1 cellular context compared by ENCODE assay signal in the genomic region with DNA sequence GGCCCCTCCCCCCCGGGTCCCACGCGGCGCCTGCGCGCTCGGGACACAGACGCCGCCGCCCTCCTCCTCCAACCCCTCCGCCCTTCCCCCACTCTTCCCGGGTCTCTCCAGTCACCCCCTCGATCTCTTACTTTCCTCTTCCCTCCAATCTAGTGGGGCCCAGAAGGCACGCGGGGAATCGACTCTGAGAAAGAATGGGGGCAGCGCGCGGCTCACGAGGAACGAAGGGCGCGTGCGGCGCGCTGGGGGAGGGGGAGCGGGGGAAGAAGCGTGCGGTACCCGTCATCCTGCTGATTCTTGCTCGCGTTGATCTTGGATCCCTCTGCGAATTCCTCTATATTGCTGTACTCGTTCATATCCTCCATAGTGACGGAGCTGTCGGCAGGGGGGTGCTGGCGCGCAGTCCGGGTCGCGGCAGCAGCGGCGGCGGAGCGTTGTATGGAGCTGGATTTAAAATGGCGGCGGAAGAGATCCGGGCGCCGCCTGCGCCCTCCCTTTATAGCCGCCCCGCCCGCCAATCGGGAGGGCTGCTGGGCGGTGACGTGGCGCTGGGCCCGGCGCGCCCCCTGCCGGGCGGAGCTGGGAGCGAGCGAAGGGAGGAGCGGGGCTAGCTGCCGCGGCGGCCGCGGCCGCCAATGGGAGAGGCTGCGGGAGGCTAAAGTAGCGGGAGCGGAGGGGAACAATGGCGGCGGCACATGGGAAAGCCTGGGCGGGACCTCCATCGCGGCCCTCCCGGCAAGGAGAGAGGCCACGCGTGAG.
TF ChIP-seq lines count a peak whose summit lies in the region.

No MANE protein-coding gene starts in this region.

TF ChIP-seq in HepG2, 621 proteins besides CTCF, POLR2A, EP300 and RAD21 (continues in another document):
- TF ChIP-seq, protein P1, sequence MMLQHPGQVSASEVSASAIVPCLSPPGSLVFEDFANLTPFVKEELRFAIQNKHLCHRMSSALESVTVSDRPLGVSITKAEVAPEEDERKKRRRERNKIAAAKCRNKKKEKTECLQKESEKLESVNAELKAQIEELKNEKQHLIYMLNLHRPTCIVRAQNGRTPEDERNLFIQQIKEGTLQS (CRISPR knock-in tag; IDR thresholded peaks at IDR 0.05): peak; percentile 53; the same call in 1 of the 2 replicates
- TF ChIP-seq GATA4 (IDR thresholded peaks at IDR 0.05; ENCODE audit: borderline replicate concordance, low read depth): no peak
- no peak for TF ChIP-seq SNRNP70 (IDR thresholded peaks at IDR 0.05; ENCODE audit: low read depth, low read length)
- TF ChIP-seq, protein P2, sequence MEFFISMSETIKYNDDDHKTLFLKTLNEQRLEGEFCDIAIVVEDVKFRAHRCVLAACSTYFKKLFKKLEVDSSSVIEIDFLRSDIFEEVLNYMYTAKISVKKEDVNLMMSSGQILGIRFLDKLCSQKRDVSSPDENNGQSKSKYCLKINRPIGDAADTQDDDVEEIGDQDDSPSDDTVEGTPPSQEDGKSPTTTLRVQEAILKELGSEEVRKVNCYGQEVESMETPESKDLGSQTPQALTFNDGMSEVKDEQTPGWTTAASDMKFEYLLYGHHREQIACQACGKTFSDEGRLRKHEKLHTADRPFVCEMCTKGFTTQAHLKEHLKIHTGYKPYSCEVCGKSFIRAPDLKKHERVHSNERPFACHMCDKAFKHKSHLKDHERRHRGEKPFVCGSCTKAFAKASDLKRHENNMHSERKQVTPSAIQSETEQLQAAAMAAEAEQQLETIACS (CRISPR knock-in tag; IDR thresholded peaks at IDR 0.05): no peak
- no peak for TF ChIP-seq LCORL (IDR thresholded peaks at IDR 0.05)
- no peak for TF ChIP-seq LCORL (CRISPR knock-in tag; IDR thresholded peaks at IDR 0.05)
- TF ChIP-seq, protein P3, sequence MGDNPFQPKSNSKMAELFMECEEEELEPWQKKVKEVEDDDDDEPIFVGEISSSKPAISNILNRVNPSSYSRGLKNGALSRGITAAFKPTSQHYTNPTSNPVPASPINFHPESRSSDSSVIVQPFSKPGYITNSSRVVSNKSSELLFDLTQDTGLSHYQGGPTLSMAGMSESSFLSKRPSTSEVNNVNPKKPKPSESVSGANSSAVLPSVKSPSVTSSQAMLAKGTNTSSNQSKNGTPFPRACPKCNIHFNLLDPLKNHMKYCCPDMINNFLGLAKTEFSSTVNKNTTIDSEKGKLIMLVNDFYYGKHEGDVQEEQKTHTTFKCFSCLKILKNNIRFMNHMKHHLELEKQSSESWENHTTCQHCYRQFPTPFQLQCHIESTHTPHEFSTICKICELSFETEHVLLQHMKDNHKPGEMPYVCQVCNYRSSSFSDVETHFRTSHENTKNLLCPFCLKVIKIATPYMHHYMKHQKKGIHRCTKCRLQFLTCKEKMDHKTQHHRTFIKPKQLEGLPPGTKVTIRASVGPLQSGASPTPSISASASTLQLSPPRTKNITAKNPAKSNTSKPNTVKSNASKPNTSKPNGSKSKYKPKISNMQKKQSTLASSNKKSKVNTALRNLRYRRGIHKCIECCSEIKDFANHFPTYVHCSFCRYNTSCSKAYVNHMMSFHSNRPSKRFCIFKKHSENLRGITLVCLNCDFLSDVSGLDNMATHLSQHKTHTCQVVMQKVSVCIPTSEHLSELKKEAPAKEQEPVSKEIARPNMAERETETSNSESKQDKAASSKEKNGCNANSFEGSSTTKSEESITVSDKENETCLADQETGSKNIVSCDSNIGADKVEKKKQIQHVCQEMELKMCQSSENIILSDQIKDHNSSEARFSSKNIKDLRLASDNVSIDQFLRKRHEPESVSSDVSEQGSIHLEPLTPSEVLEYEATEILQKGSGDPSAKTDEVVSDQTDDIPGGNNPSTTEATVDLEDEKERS (CRISPR knock-in tag; IDR thresholded peaks at IDR 0.05): no peak; the same call in 1 of the 2 replicates
- TF ChIP-seq, protein P4, sequence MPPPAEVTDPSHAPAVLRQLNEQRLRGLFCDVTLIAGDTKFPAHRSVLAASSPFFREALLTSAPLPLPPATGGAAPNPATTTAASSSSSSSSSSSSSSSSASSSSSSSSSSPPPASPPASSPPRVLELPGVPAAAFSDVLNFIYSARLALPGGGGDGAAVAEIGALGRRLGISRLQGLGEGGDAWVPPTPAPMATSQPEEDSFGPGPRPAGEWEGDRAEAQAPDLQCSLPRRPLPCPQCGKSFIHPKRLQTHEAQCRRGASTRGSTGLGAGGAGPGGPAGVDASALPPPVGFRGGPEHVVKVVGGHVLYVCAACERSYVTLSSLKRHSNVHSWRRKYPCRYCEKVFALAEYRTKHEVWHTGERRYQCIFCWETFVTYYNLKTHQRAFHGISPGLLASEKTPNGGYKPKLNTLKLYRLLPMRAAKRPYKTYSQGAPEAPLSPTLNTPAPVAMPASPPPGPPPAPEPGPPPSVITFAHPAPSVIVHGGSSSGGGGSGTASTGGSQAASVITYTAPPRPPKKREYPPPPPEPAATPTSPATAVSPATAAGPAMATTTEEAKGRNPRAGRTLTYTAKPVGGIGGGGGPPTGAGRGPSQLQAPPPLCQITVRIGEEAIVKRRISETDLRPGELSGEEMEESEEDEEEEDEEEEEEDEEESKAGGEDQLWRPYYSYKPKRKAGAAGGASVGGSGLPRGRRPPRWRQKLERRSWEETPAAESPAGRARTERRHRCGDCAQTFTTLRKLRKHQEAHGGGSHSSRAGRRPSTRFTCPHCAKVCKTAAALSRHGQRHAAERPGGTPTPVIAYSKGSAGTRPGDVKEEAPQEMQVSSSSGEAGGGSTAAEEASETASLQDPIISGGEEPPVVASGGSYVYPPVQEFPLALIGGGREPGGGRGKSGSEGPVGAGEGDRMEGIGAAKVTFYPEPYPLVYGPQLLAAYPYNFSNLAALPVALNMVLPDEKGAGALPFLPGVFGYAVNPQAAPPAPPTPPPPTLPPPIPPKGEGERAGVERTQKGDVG (CRISPR knock-in tag; IDR thresholded peaks at IDR 0.05; ENCODE audit: borderline replicate concordance): no peak
- TF ChIP-seq, protein P5, sequence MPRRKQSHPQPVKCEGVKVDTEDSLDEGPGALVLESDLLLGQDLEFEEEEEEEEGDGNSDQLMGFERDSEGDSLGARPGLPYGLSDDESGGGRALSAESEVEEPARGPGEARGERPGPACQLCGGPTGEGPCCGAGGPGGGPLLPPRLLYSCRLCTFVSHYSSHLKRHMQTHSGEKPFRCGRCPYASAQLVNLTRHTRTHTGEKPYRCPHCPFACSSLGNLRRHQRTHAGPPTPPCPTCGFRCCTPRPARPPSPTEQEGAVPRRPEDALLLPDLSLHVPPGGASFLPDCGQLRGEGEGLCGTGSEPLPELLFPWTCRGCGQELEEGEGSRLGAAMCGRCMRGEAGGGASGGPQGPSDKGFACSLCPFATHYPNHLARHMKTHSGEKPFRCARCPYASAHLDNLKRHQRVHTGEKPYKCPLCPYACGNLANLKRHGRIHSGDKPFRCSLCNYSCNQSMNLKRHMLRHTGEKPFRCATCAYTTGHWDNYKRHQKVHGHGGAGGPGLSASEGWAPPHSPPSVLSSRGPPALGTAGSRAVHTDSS (CRISPR knock-in tag; conservative IDR thresholded peaks at IDR 0.05): no peak
- TF ChIP-seq TAF15 (IDR thresholded peaks at IDR 0.05; ENCODE audit: low read depth, low read length, poor library complexity, severe bottlenecking): peak; percentile 56
- TF ChIP-seq PHF8 (CRISPR knock-in tag; IDR thresholded peaks at IDR 0.05): peak; percentile 77
- 0 out of 2 replicates have a peak, but pooled peaks have one; percentile 10 for TF ChIP-seq TOE1 (CRISPR knock-in tag; IDR thresholded peaks at IDR 0.05)
- TF ChIP-seq, protein P6, sequence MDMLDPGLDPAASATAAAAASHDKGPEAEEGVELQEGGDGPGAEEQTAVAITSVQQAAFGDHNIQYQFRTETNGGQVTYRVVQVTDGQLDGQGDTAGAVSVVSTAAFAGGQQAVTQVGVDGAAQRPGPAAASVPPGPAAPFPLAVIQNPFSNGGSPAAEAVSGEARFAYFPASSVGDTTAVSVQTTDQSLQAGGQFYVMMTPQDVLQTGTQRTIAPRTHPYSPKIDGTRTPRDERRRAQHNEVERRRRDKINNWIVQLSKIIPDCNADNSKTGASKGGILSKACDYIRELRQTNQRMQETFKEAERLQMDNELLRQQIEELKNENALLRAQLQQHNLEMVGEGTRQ (IDR thresholded peaks at IDR 0.05; ENCODE audit: low read depth, low read length): no peak
- TF ChIP-seq, protein P6 (CRISPR knock-in tag; IDR thresholded peaks at IDR 0.05; ENCODE audit: borderline replicate concordance): no peak
- no peak for TF ChIP-seq SSRP1 (CRISPR knock-in tag; IDR thresholded peaks at IDR 0.05)
- TF ChIP-seq ZNF768 (CRISPR knock-in tag; IDR thresholded peaks at IDR 0.05): no peak; the same call in 1 of the 2 replicates
- TF ChIP-seq, protein P7, sequence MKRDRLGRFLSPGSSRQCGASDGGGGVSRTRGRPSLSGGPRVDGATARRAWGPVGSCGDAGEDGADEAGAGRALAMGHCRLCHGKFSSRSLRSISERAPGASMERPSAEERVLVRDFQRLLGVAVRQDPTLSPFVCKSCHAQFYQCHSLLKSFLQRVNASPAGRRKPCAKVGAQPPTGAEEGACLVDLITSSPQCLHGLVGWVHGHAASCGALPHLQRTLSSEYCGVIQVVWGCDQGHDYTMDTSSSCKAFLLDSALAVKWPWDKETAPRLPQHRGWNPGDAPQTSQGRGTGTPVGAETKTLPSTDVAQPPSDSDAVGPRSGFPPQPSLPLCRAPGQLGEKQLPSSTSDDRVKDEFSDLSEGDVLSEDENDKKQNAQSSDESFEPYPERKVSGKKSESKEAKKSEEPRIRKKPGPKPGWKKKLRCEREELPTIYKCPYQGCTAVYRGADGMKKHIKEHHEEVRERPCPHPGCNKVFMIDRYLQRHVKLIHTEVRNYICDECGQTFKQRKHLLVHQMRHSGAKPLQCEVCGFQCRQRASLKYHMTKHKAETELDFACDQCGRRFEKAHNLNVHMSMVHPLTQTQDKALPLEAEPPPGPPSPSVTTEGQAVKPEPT (CRISPR knock-in tag; IDR thresholded peaks at IDR 0.05; ENCODE audit: low read depth): no peak
- no peak for TF ChIP-seq IKZF4 (CRISPR knock-in tag; IDR thresholded peaks at IDR 0.05; ENCODE audit: borderline replicate concordance, low read depth, not compliant biosample characterization)
- TF ChIP-seq AKAP8 (CRISPR knock-in tag; IDR thresholded peaks at IDR 0.05): no peak
- TF ChIP-seq ZBTB38 (CRISPR knock-in tag; IDR thresholded peaks at IDR 0.05): peak; percentile 60
- TF ChIP-seq KDM5A (IDR thresholded peaks at IDR 0.05; ENCODE audit: borderline replicate concordance, low read length): peak; percentile 33; the same call in 1 of the 2 replicates
- TF ChIP-seq, protein P8, sequence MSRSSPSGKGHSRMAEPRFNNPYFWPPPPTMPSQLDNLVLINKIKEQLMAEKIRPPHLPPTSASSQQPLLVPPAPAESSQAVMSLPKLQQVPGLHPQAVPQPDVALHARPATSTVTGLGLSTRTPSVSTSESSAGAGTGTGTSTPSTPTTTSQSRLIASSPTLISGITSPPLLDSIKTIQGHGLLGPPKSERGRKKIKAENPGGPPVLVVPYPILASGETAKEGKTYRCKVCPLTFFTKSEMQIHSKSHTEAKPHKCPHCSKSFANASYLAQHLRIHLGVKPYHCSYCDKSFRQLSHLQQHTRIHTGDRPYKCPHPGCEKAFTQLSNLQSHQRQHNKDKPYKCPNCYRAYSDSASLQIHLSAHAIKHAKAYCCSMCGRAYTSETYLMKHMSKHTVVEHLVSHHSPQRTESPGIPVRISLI (CRISPR knock-in tag; IDR thresholded peaks at IDR 0.05; ENCODE audit: borderline replicate concordance): no peak
- TF ChIP-seq, protein P9, sequence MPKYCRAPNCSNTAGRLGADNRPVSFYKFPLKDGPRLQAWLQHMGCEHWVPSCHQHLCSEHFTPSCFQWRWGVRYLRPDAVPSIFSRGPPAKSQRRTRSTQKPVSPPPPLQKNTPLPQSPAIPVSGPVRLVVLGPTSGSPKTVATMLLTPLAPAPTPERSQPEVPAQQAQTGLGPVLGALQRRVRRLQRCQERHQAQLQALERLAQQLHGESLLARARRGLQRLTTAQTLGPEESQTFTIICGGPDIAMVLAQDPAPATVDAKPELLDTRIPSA (CRISPR knock-in tag; IDR thresholded peaks at IDR 0.05; ENCODE audit: borderline replicate concordance): peak; percentile 6; the same call in 1 of the 2 replicates
- no peak for TF ChIP-seq ZNF782 (CRISPR knock-in tag; IDR thresholded peaks at IDR 0.05; ENCODE audit: borderline replicate concordance)
- no peak for TF ChIP-seq FOXJ3 (CRISPR knock-in tag; IDR thresholded peaks at IDR 0.05; ENCODE audit: borderline replicate concordance)
- TF ChIP-seq ZSCAN12 (CRISPR knock-in tag; IDR thresholded peaks at IDR 0.05): peak; percentile 67; the same call in 1 of the 2 replicates
- TF ChIP-seq ZNF335 (CRISPR knock-in tag; IDR thresholded peaks at IDR 0.05): peak; percentile 41; the same call in 1 of the 2 replicates
- no peak for TF ChIP-seq ESRRA (CRISPR knock-in tag; IDR thresholded peaks at IDR 0.05; ENCODE audit: low read depth)
- TF ChIP-seq KLF9 (CRISPR knock-in tag; IDR thresholded peaks at IDR 0.05; ENCODE audit: low read depth): no peak
- TF ChIP-seq ZNF788 (CRISPR knock-in tag; IDR thresholded peaks at IDR 0.05; ENCODE audit: borderline replicate concordance): peak; percentile 32; the same call in 1 of the 2 replicates
- TF ChIP-seq HOXA5 (CRISPR knock-in tag; IDR thresholded peaks at IDR 0.05): peak; percentile 65
- peak; percentile 46 for TF ChIP-seq FOSL2 (CRISPR knock-in tag; IDR thresholded peaks at IDR 0.05)
- no peak for TF ChIP-seq ZNF253 (CRISPR knock-in tag; IDR thresholded peaks at IDR 0.05; ENCODE audit: borderline replicate concordance)
- no peak for TF ChIP-seq ZNF570 (CRISPR knock-in tag; IDR thresholded peaks at IDR 0.05; ENCODE audit: borderline replicate concordance)
- no peak; the same call in 1 of the 2 replicates for TF ChIP-seq ZNF343 (CRISPR knock-in tag; IDR thresholded peaks at IDR 0.05)
- TF ChIP-seq, protein P10, sequence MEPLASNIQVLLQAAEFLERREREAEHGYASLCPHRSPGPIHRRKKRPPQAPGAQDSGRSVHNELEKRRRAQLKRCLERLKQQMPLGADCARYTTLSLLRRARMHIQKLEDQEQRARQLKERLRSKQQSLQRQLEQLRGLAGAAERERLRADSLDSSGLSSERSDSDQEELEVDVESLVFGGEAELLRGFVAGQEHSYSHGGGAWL (CRISPR knock-in tag; IDR thresholded peaks at IDR 0.05): peak; percentile 55; the same call in 1 of the 2 replicates
